In the genomic region with DNA sequence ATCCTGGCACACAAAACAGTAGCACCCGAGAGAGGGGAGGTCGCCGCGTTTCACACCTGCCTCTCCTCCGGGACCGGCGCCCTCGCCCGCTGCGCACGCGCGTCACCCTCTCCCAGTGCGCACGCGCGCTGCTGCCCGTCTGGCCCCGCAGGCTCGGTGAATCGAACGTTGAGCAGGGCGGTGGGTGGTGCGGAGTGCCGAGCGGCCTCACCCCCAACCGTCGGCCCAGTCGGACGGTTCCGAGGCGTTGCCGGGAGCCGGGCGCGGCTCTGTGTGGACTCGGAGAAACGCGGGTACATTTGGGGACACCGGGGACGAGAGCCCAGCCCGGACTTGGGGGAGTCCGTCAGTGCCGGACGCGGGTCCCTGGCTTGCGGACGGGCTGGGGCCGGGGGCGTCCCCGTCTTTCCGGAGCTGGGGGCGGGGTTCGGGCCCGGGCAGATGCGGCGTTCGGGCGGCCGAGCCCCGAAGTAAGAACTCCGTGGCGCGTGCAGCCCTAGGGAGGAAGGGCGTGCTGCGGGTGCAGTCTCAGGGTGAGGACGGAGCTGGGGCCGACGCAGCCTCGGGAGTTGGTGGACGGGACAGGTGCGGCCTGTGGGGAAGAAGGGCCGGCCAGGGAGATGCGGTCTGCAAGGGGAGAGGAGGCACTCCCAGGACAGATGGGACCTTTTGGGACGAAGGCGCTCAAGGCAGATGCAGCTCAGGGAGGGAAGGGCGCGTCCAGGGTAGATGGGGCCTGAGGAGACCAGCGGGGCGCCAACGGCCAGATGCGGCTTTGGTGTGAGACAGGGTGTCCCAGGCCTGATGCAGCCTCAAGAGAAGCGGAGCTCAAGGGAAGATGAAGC, we compare ENCODE assay signal across 8 cellular contexts. TPM values are rescaled to one million over a fixed set of nuclear protein-coding genes. Genes with fewer than 3 reads are reported as not detected.
DNase-seq lines count a peak whose midpoint lies in the region; ATAC-seq and TF ChIP-seq lines count a peak whose summit lies in the region.

A gene with protein sequence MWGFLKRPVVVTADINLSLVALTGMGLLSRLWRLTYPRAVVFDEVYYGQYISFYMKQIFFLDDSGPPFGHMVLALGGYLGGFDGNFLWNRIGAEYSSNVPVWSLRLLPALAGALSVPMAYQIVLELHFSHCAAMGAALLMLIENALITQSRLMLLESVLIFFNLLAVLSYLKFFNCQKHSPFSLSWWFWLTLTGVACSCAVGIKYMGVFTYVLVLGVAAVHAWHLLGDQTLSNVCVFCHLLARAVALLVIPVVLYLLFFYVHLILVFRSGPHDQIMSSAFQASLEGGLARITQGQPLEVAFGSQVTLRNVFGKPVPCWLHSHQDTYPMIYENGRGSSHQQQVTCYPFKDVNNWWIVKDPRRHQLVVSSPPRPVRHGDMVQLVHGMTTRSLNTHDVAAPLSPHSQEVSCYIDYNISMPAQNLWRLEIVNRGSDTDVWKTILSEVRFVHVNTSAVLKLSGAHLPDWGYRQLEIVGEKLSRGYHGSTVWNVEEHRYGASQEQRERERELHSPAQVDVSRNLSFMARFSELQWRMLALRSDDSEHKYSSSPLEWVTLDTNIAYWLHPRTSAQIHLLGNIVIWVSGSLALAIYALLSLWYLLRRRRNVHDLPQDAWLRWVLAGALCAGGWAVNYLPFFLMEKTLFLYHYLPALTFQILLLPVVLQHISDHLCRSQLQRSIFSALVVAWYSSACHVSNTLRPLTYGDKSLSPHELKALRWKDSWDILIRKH (plus strand): TSS at position 138 of the 845 bp plus-strand sequence. CDS start 1,301 bp downstream, outside the sequence.

- H3K4me3 Mint-ChIP-seq in activated CD4-positive, alpha-beta T cell treated with anti-CD3 and anti-CD28 coated beads, Interleukin-2, amount 10 ng/mL, durations not matched to agents 7 days and 5 days = peak within 1 kb of the TSS; percentile 98

- peak; percentile 73 for ATAC-seq in GM19023 (IDR thresholded peaks at IDR 0.05; ENCODE audit: unreplicated experiment)
- peak; percentile 60 for ATAC-seq in HG03378 (IDR thresholded peaks at IDR 0.05; ENCODE audit: unreplicated experiment)

- DNase-seq in AG08395 (ENCODE audit: low spot score) (peak; percentile 99), NCI-H460 (ENCODE audit: extremely low read depth, low read depth) (peak; percentile 74), coronary artery (ENCODE audit: low spot score) (peak; percentile 90), left kidney (ENCODE audit: low read depth, low spot score) (peak; percentile 96)
- peak; percentile 90 for DNase-seq in activated CD4-positive, alpha-beta T cell treated with anti-CD3 and anti-CD28 coated beads, Interleukin-2, amount 10 ng/mL, durations not matched to agents 7 days and 5 days
- DNase-seq in stimulated activated CD4-positive, alpha-beta T cell treated with anti-CD3 and anti-CD28 coated beads, Interleukin-1b, Interleukin-23, amount 100 ng/mL, for 48 hours = peak; percentile 90

- no peaks in the 10 kb centered on the region for H3K9me3 Mint-ChIP-seq in activated CD4-positive, alpha-beta T cell treated with anti-CD3 and anti-CD28 coated beads, Interleukin-2, amount 10 ng/mL, durations not matched to agents 7 days and 5 days

- no peak for TF ChIP-seq CTCF in coronary artery (IDR thresholded peaks at IDR 0.05)

- CTCF ChIA-PET in activated CD4-positive, alpha-beta T cell treated with anti-CD3 and anti-CD28 coated beads, Interleukin-2, amount 10 ng/mL, durations not matched to agents 7 days and 5 days (lab: Charles Lee) = interaction anchor here (0.8 to 1.6 kb wide), 8 partner anchors 11 to 242 kb away, joined by 3 to 6 read pairs (median 4); a partner anchor contains a TSS

- peak within 1 kb of the TSS; percentile 39 to 79 for H3K27ac ChIP-seq in coronary artery

- H3K36me3 Mint-ChIP-seq in activated CD4-positive, alpha-beta T cell treated with anti-CD3 and anti-CD28 coated beads, Interleukin-2, amount 10 ng/mL, durations not matched to agents 7 days and 5 days (ENCODE audit: low read depth) = peaks cover 40% of the 10 kb centered on the region

- POLR2A ChIA-PET in activated CD4-positive, alpha-beta T cell treated with anti-CD3 and anti-CD28 coated beads, Interleukin-2, amount 10 ng/mL, durations not matched to agents 7 days and 5 days (lab: Charles Lee) = no interaction called here

- peak within 1 kb of the TSS; percentile 93 for H3K27ac Mint-ChIP-seq in activated CD4-positive, alpha-beta T cell treated with anti-CD3 and anti-CD28 coated beads, Interleukin-2, amount 10 ng/mL, durations not matched to agents 7 days and 5 days

- H3K27me3 Mint-ChIP-seq in activated CD4-positive, alpha-beta T cell treated with anti-CD3 and anti-CD28 coated beads, Interleukin-2, amount 10 ng/mL, durations not matched to agents 7 days and 5 days = no peaks in the 10 kb centered on the region

- peaks cover 66% of the 10 kb centered on the region for H3K4me1 Mint-ChIP-seq in activated CD4-positive, alpha-beta T cell treated with anti-CD3 and anti-CD28 coated beads, Interleukin-2, amount 10 ng/mL, durations not matched to agents 7 days and 5 days

- H3K4me3 ChIP-seq in coronary artery = peak within 1 kb of the TSS; percentile 97

RNA-seq across cellular contexts. Expression of the gene that starts here (rescaled TPM):
- total RNA-seq in NCI-H460 (2014; rRNA removed; shearing (Covaris generic)) = 14.5 and 20.1 TPM in 2 replicates
- polyA plus RNA-seq in NCI-H460 (2014; cell fraction: nucleus; rRNA removed) = 51.1 and 67.0 TPM in 2 replicates
- total RNA-seq in activated CD4-positive, alpha-beta T cell treated with anti-CD3 and anti-CD28 coated beads, Interleukin-2, amount 10 ng/mL, durations not matched to agents 7 days and 5 days = 10 to 100 TPM; 47.7 to 54.1 TPM

Comparison
In these comparisons a context has a peak if more than half of its experiments do, and no peak if none do; other contexts are left out.
1. Peak in every context shown above with its lines: DNase-seq, ATAC-seq, H3K4me3 ChIP-seq and H3K27ac ChIP-seq.